Comparison of ENCODE assay signal across 26 cellular contexts in the genomic region with DNA sequence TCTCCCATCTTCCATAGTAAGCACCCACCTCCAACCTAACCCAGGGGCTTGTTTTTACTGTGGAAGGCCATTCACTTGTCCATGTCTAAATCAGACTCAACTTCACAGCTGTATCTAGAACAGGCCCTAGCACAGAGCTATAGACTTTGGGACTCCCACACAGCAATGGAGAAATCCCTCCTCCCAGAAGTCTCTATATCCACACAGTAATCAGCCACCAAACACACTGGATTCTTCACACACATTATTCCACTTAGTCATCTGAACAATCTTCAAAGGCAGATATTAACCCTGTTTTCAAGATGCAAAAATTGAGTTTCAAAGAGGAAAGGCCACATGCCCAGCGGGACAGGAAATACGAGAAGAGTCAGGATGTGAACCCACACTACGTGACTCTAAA.
DNase-seq lines count a peak whose midpoint lies in the region; ATAC-seq and TF ChIP-seq lines count a peak whose summit lies in the region.
"Had no signal": no experiment of that assay in that cellular context is flagged by ENCODE, and none has a peak within 500 bp of the region (broad histone marks: within the 10 kb centered on the region; RNA-seq: fewer than 3 reads in every experiment).

No MANE protein-coding gene starts in this region.

- no peak for TF ChIP-seq CTCF in WTC11 (IDR thresholded peaks at IDR 0.05)

- no peak overlapping the region for H3K4me3 Mint-ChIP-seq in stimulated activated naive CD8-positive, alpha-beta T cell treated with anti-CD3 and anti-CD28 coated beads, Interleukin-15, amount 100 ng/mL, for 72 hours
- no peak overlapping the region for H3K4me3 Mint-ChIP-seq in WTC11
- H3K4me3 Mint-ChIP-seq: activated naive CD8-positive, alpha-beta T cell treated with anti-CD3 and anti-CD28 coated beads, Interleukin-2, amount 10 ng/mL, durations not matched to agents 7 days and 5 days; activated T-cell treated with anti-CD3 and anti-CD28 coated beads, Interleukin-2, amount 50 U/mL, for 72 hours; effector memory CD8-positive, alpha-beta T cell; stimulated activated naive CD8-positive, alpha-beta T cell treated with anti-CD3 and anti-CD28 coated beads, Interleukin-15, Interleukin-2, amounts not matched to agents 100 ng/mL and 50 ng/mL, for 24 hours had no signal

- peak; percentile 30 for ATAC-seq in stimulated activated naive CD8-positive, alpha-beta T cell treated with anti-CD3 and anti-CD28 coated beads, Interleukin-15, Interleukin-2, amounts not matched to agents 100 U/mL and 50 U/mL, for 24 hours
- ATAC-seq in stimulated activated naive CD8-positive, alpha-beta T cell treated with anti-CD3 and anti-CD28 coated beads, Interleukin-15, amount 100 ng/mL, for 72 hours = no peak
- no peak for ATAC-seq in WTC11
- peak; percentile 79 for ATAC-seq in esophagus mucosa
- no peak for ATAC-seq in HG03342 (IDR thresholded peaks at IDR 0.05; ENCODE audit: unreplicated experiment)
- ATAC-seq in GM21529 (IDR thresholded peaks at IDR 0.05; ENCODE audit: unreplicated experiment) = no peak
- ATAC-seq: activated T-cell treated with anti-CD3 and anti-CD28 coated beads, Interleukin-2, amount 50 U/mL, for 72 hours; effector memory CD8-positive, alpha-beta T cell; left cardiac atrium had no signal

- peaks cover 30% of the 10 kb centered on the region for H3K36me3 Mint-ChIP-seq in WTC11

- DNase-seq in stimulated activated naive CD8-positive, alpha-beta T cell treated with anti-CD3 and anti-CD28 coated beads, Interleukin-15, Interleukin-2, amounts not matched to agents 100 U/mL and 50 U/mL, for 24 hours = no peak
- no peak for DNase-seq in stimulated activated naive CD8-positive, alpha-beta T cell treated with anti-CD3 and anti-CD28 coated beads, Interleukin-15, amount 100 ng/mL, for 72 hours
- no peak for DNase-seq in WTC11 (ENCODE audit: low spot score)
- DNase-seq in caudate nucleus (lab: John Stamatoyannopoulos, UW) = no peak
- no peak for DNase-seq in activated naive CD4-positive, alpha-beta T cell (lab: John Stamatoyannopoulos, UW)
- DNase-seq: activated naive CD8-positive, alpha-beta T cell treated with anti-CD3 and anti-CD28 coated beads, Interleukin-2, amount 10 ng/mL, durations not matched to agents 7 days and 5 days; activated T-cell treated with anti-CD3 and anti-CD28 coated beads, Interleukin-2, amount 50 U/mL, for 72 hours; brain microvascular endothelial cell; COR-L47; effector memory CD8-positive, alpha-beta T cell; head of caudate nucleus; left cardiac atrium; NCI-H1694 treated with DMSO at 0.1 percent for 48 hours; NCI-H2171 treated with DMSO at 0.1 percent for 48 hours; NCI-H69; retina; spleen; stimulated activated CD4-positive, alpha-beta T cell treated with anti-CD3 and anti-CD28 coated beads, Interleukin-4, amount 100 ng/mL, for 24 hours; T1000 had no signal

- H3K27ac ChIP-seq in caudate nucleus (ENCODE audit: low read depth, low read length) = no peak overlapping the region
- H3K27ac ChIP-seq: BLaER1, brain microvascular endothelial cell, KMS-11, spleen, tibial nerve had no signal

- CTCF ChIA-PET in WTC11 (lab: Charles Lee) = interaction anchor here (1.2 kb wide), 1 partner anchor 108 kb away, joined by 3 read pairs; no protein-coding TSS in a partner anchor

- H3K27ac Mint-ChIP-seq in stimulated activated naive CD8-positive, alpha-beta T cell treated with anti-CD3 and anti-CD28 coated beads, Interleukin-15, amount 100 ng/mL, for 72 hours = no peak overlapping the region
- H3K27ac Mint-ChIP-seq in WTC11 = peak overlapping the region; percentile 76
- H3K27ac Mint-ChIP-seq: activated naive CD8-positive, alpha-beta T cell treated with anti-CD3 and anti-CD28 coated beads, Interleukin-2, amount 10 ng/mL, durations not matched to agents 7 days and 5 days; activated T-cell treated with anti-CD3 and anti-CD28 coated beads, Interleukin-2, amount 50 U/mL, for 72 hours; effector memory CD8-positive, alpha-beta T cell; stimulated activated naive CD8-positive, alpha-beta T cell treated with anti-CD3 and anti-CD28 coated beads, Interleukin-15, Interleukin-2, amounts not matched to agents 100 ng/mL and 50 ng/mL, for 24 hours had no signal

- H3K4me1 Mint-ChIP-seq in stimulated activated naive CD8-positive, alpha-beta T cell treated with anti-CD3 and anti-CD28 coated beads, Interleukin-15, amount 100 ng/mL, for 72 hours = peaks cover 30% of the 10 kb centered on the region
- peaks cover 12% of the 10 kb centered on the region for H3K4me1 Mint-ChIP-seq in WTC11

- no peaks in the 10 kb centered on the region for H3K27me3 Mint-ChIP-seq in stimulated activated naive CD8-positive, alpha-beta T cell treated with anti-CD3 and anti-CD28 coated beads, Interleukin-15, amount 100 ng/mL, for 72 hours
- H3K27me3 Mint-ChIP-seq in WTC11 (ENCODE audit: low read depth) = no peaks in the 10 kb centered on the region

- POLR2A ChIA-PET in WTC11 (lab: Charles Lee) = interaction anchor here (0.6 kb wide), 1 partner anchor 93 kb away, joined by 4 read pairs; no protein-coding TSS in a partner anchor

- peaks cover 0 to 7% of the 10 kb centered on the region in 2 donors for H3K9me3 Mint-ChIP-seq in stimulated activated naive CD8-positive, alpha-beta T cell treated with anti-CD3 and anti-CD28 coated beads, Interleukin-15, amount 100 ng/mL, for 72 hours
- H3K9me3 Mint-ChIP-seq in WTC11 = no peaks in the 10 kb centered on the region
- H3K9me3 Mint-ChIP-seq: activated T-cell treated with anti-CD3 and anti-CD28 coated beads, Interleukin-2, amount 50 U/mL, for 72 hours; effector memory CD8-positive, alpha-beta T cell; stimulated activated naive CD8-positive, alpha-beta T cell treated with anti-CD3 and anti-CD28 coated beads, Interleukin-15, Interleukin-2, amounts not matched to agents 100 ng/mL and 50 ng/mL, for 24 hours had no signal

TF ChIP-seq in WTC11, 78 proteins besides CTCF, POLR2A, EP300 and RAD21:
- TF ChIP-seq MXD4 (CRISPR knock-in tag; IDR thresholded peaks at IDR 0.05; ENCODE audit: borderline replicate concordance) (no peak), JAZF1 (CRISPR knock-in tag; IDR thresholded peaks at IDR 0.05) (no peak), GTF2I (CRISPR knock-in tag; conservative IDR thresholded peaks at IDR 0.05) (no peak)
- TF ChIP-seq, protein P1, sequence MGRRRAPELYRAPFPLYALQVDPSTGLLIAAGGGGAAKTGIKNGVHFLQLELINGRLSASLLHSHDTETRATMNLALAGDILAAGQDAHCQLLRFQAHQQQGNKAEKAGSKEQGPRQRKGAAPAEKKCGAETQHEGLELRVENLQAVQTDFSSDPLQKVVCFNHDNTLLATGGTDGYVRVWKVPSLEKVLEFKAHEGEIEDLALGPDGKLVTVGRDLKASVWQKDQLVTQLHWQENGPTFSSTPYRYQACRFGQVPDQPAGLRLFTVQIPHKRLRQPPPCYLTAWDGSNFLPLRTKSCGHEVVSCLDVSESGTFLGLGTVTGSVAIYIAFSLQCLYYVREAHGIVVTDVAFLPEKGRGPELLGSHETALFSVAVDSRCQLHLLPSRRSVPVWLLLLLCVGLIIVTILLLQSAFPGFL (CRISPR knock-in tag; IDR thresholded peaks at IDR 0.05; ENCODE audit: borderline replicate concordance) = no peak
- TF ChIP-seq, protein P2, sequence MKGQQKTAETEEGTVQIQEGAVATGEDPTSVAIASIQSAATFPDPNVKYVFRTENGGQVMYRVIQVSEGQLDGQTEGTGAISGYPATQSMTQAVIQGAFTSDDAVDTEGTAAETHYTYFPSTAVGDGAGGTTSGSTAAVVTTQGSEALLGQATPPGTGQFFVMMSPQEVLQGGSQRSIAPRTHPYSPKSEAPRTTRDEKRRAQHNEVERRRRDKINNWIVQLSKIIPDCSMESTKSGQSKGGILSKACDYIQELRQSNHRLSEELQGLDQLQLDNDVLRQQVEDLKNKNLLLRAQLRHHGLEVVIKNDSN (CRISPR knock-in tag; IDR thresholded peaks at IDR 0.05) = no peak

Comparison
In these comparisons a context has a peak if more than half of its experiments do, and no peak if none do; other contexts are left out.
1. ATAC-seq: peak in stimulated activated naive CD8-positive, alpha-beta T cell treated with anti-CD3 and anti-CD28 coated beads, Interleukin-15, Interleukin-2, amounts not matched to agents 100 U/mL and 50 U/mL, for 24 hours (single experiment) and esophagus mucosa (single experiment); none in stimulated activated naive CD8-positive, alpha-beta T cell treated with anti-CD3 and anti-CD28 coated beads, Interleukin-15, amount 100 ng/mL, for 72 hours (single experiment), WTC11 (single experiment), HG03342 (single experiment) and GM21529 (single experiment).